Comparison of ENCODE assay signal across 8 cellular contexts in genomic region chr1:110495926-110496600, GRCh38. TPM values are rescaled to one million over a fixed set of nuclear protein-coding genes. Genes with fewer than 3 reads are reported as not detected.
DNase-seq lines count a peak whose midpoint lies in the region; TF ChIP-seq lines count a peak whose summit lies in the region.

No MANE protein-coding gene starts in this region.

- H3K36me3 ChIP-seq in SK-N-MC (ENCODE audit: insufficient read depth, low read length), result no peaks in the 10 kb centered on the region
- no peaks in the 10 kb centered on the region for H3K36me3 ChIP-seq in prostate gland
- no peaks in the 10 kb centered on the region for H3K36me3 ChIP-seq in uterus

- intact Hi-C loops in prostate gland (cut with DNase I) (loop anchor here (2.0 to 5.0 kb wide), 3 partner anchors 33 to 294 kb away; no protein-coding TSS in a partner anchor), uterus (cut with DNase I; ENCODE audit: low total_unique reads) (no loop called here)

- H3K27me3 ChIP-seq in prostate gland (replicated peaks; ENCODE audit: insufficient read depth) (no peaks in the 10 kb centered on the region), uterus (no peaks in the 10 kb centered on the region)

- no peak for TF ChIP-seq POLR2A in prostate gland (IDR thresholded peaks at IDR 0.05)
- TF ChIP-seq POLR2A in uterus (IDR thresholded peaks at IDR 0.05), result no peak

- H3K4me1 ChIP-seq in prostate gland (replicated peaks) (no peaks in the 10 kb centered on the region), uterus (no peaks in the 10 kb centered on the region)

- 22% methylated on average over 8 of the region's 8 CpGs for WGBS in prostate gland

- H3K27ac Mint-ChIP-seq in glutamatergic neuron (ENCODE audit: unreplicated experiment), result no peak overlapping the region

- H3K27me3 Mint-ChIP-seq in glutamatergic neuron (ENCODE audit: unreplicated experiment), result peaks cover 11% of the 10 kb centered on the region

- H3K4me1 Mint-ChIP-seq in glutamatergic neuron (ENCODE audit: low read depth, unreplicated experiment), result peaks cover 11% of the 10 kb centered on the region

- no peak overlapping the region for H3K27ac ChIP-seq in SK-N-MC
- no peak overlapping the region for H3K27ac ChIP-seq in prostate gland
- H3K27ac ChIP-seq in uterus, result no peak overlapping the region

- H3K4me3 ChIP-seq in SK-N-MC (no peak overlapping the region), prostate gland (no peak overlapping the region), uterus (no peak overlapping the region)

- no peaks in the 10 kb centered on the region for H3K36me3 Mint-ChIP-seq in glutamatergic neuron (ENCODE audit: unreplicated experiment)

- TF ChIP-seq CTCF in glutamatergic neuron (IDR thresholded peaks at IDR 0.05; ENCODE audit: partially characterized antibody, unreplicated experiment), result peak; percentile 87
- TF ChIP-seq CTCF in prostate gland (IDR thresholded peaks at IDR 0.05), result peak; percentile 67 to 91 (median 88)
- peak; percentile 38 to 62 (median 48) for TF ChIP-seq CTCF in uterus (IDR thresholded peaks at IDR 0.05)

- no peaks in the 10 kb centered on the region for H3K9me3 ChIP-seq in SK-N-MC (ENCODE audit: low read depth, low read length)
- H3K9me3 ChIP-seq in prostate gland, result no peaks in the 10 kb centered on the region
- H3K9me3 ChIP-seq in uterus, result no peaks in the 10 kb centered on the region

- H3K9me3 Mint-ChIP-seq in glutamatergic neuron (ENCODE audit: unreplicated experiment), result peaks cover 2% of the 10 kb centered on the region

- H3K4me3 Mint-ChIP-seq in glutamatergic neuron (ENCODE audit: unreplicated experiment), result no peak overlapping the region

- peak; percentile 66 to 88 (median 81) for DNase-seq in NCI-H1417 (lab: John Stamatoyannopoulos, UW)
- no peak for DNase-seq in NCI-H1417 treated with DMSO at 0.1 percent for 48 hours (lab: John Stamatoyannopoulos, UW)
- peak; percentile 67 for DNase-seq in NCI-H1105 (lab: John Stamatoyannopoulos, UW)
- DNase-seq in SK-N-MC (ENCODE audit: low read depth, low spot score), result peak; percentile 52
- peak; percentile 76 for DNase-seq in activated naive CD4-positive, alpha-beta T cell treated with Interleukin-2 at 50 U/mL for 16 hours
- peak; percentile 88 for DNase-seq in glutamatergic neuron
- DNase-seq in prostate gland (ENCODE audit: low spot score), result peak; percentile 76
- peak; percentile 39 to 41 for DNase-seq in uterus

- H3K9ac ChIP-seq in SK-N-MC (ENCODE audit: insufficient read length), result no peak overlapping the region

RNA-seq across cellular contexts. Expression of gene KCNA10, which starts 22.9 kb away (rescaled TPM):
- not detected for total RNA-seq in glutamatergic neuron (ENCODE audit: unreplicated experiment)
- not detected for total RNA-seq in prostate gland
- total RNA-seq in uterus, result not detected

RNA-seq across cellular contexts. Expression of gene PROK1, which starts 45.1 kb away (rescaled TPM):
- not detected for total RNA-seq in glutamatergic neuron (ENCODE audit: unreplicated experiment)
- 10 to 100 TPM; 10.7 to 75.3 TPM for total RNA-seq in prostate gland
- total RNA-seq in uterus, result 1 to 10 TPM in 1 of 4 donors, not detected in 3; 1.4 TPM

Comparison
In these comparisons a context has a peak if more than half of its experiments do, and no peak if none do; other contexts are left out.
1. RNA of gene PROK1, which starts 45.1 kb away (total RNA-seq): 10.7 to 75.3 TPM in prostate gland; not detected in glutamatergic neuron (single experiment) and 1.4 TPM in uterus; every median in the first group is over 4 times any median in the second.
2. Peak in every context shown above with its lines, with median percentiles within 50 percentile points of each other: CTCF ChIP-seq.